19 cellular contexts compared by ENCODE assay signal in the genomic region with DNA sequence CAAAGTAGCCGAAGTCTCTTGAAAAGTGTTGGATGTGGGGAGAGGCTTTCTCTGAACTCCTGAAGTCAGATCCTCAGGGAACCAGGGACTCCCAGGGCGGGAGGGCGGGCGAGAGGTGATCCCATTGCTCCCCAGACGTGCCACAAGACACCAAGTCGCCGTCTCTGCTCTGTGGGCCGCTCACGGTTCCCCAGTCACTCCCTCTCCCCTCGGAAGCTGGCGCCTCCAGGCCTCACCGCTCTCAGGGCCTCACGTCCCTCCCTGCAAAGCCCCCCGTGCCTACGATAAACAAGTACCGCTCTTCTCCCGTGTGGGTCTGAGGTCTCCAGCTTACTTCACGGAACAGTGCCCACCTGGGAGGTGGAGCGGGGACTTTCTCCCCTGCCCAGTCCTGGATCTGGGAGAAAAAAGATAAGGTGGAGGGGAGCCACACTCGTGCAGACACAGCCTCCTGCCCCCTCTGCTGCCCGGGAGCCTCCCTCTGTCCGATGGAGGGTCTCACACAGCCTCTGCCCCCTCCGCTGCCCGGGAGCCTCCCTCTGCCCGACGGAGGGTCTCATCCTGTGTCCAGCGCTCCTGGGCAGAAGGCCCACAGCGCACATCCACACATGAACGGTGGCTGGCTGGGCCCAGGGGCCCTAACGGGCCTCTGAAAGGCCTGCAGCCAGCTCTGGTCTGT. TPM values are rescaled to one million over a fixed set of nuclear protein-coding genes. Genes with fewer than 3 reads are reported as not detected.
A peak's percentile ranks its signal among the peaks of the same experiment; 100 is the strongest.
DNase-seq lines count a peak whose midpoint lies in the region; ATAC-seq, FAIRE-seq and TF ChIP-seq lines count a peak whose summit lies in the region.
"Had no signal": no experiment of that assay in that cellular context is flagged by ENCODE, and none has a peak within 500 bp of the region (broad histone marks: within the 10 kb centered on the region; RNA-seq: fewer than 3 reads in every experiment).

No MANE protein-coding gene starts in this region.

- H3K4me3 Mint-ChIP-seq in endothelial cell (ENCODE audit: unreplicated experiment): no peak overlapping the region

- no TSS peak for BruUV-seq in HepG2 (replicated peaks; lab: Mats Ljungman, UMichigan)

- H3K36me3 Mint-ChIP-seq in endothelial cell (ENCODE audit: low read depth, unreplicated experiment): peaks cover 30% of the 10 kb centered on the region

- POLR2A ChIA-PET in HepG2 (lab: Yijun Ruan, JAX): no interaction called here

- no peak overlapping the region for H2AFZ ChIP-seq in HepG2 (ENCODE audit: low read length)

- H4K20me1 ChIP-seq in HepG2 (ENCODE audit: insufficient read depth, low read length): no peaks in the 10 kb centered on the region

- peak overlapping the region; percentile 48 for H3K27ac Mint-ChIP-seq in endothelial cell (ENCODE audit: unreplicated experiment)

- no peak overlapping the region; a peak in 1 of 6 replicates for H3K4me3 ChIP-seq in HepG2 (replicated peaks in 1 of 3; ENCODE audit: insufficient read depth in 1 of 3, low read depth in 2 of 3, low read length in 3 of 3)
- no peak overlapping the region for H3K4me3 ChIP-seq in right lobe of liver
- no peak overlapping the region for H3K4me3 ChIP-seq in pancreas
- no peak overlapping the region for H3K4me3 ChIP-seq in vagina
- no peak overlapping the region for H3K4me3 ChIP-seq in thyroid gland (replicated peaks in 1 of 3)

- H3K4me2 ChIP-seq in HepG2 (ENCODE audit: low read depth, low read length): no peak overlapping the region

- no peak overlapping the region for H3K9ac ChIP-seq in HepG2 (ENCODE audit: insufficient read depth, low read depth, low read length)

- peaks cover 38% of the 10 kb centered on the region for H3K27me3 Mint-ChIP-seq in endothelial cell (ENCODE audit: unreplicated experiment)

- H3K79me2 ChIP-seq in HepG2 (ENCODE audit: insufficient read depth, low read length): no peaks in the 10 kb centered on the region

- DNase-seq in HepG2 (ENCODE audit: low spot score) (no peak), right lobe of liver (no peak), endothelial cell (ENCODE audit: low spot score) (no peak), pancreas (peak in 2 of 6 donors; percentile 56 to 59), vagina (ENCODE audit: extremely low spot score in 2 of 2) (no peak), DMS53 treated with DMSO at 0.1 percent for 48 hours (lab: John Stamatoyannopoulos, UW; ENCODE audit: unreplicated experiment) (no peak), NCI-H1092 treated with DMSO at 0.1 percent for 48 hours (lab: John Stamatoyannopoulos, UW) (no peak), thyroid gland (no peak)
- DNase-seq: ACHN, DND-41, H7, HFFc6, NCI-H1436, NCI-H1930, NCI-H345, NCI-H526, PC-3 had no signal

- H3K36me3 ChIP-seq in HepG2 (replicated peaks in 1 of 2; ENCODE audit: control insufficient read depth in 1 of 2, insufficient read depth in 2 of 2, low read length in 2 of 2) (no peaks in the 10 kb centered on the region), right lobe of liver (no peaks in the 10 kb centered on the region), pancreas (no peaks in the 10 kb centered on the region), vagina (no peaks in the 10 kb centered on the region), thyroid gland (no peaks in the 10 kb centered on the region)

- TF ChIP-seq POLR2A in HepG2 (IDR thresholded peaks at IDR 0.05; ENCODE audit: insufficient read depth in 1 of 2, low read depth in 2 of 2, low read length in 2 of 2) (no peak), right lobe of liver (IDR thresholded peaks at IDR 0.05) (no peak), vagina (IDR thresholded peaks at IDR 0.05) (no peak), thyroid gland (IDR thresholded peaks at IDR 0.05) (no peak)

- H3K9me3 Mint-ChIP-seq in endothelial cell (ENCODE audit: unreplicated experiment): peaks cover under 1% of the 10 kb centered on the region

- H3K9me3 ChIP-seq in HepG2 (ENCODE audit: low read length) (peaks cover 9% of the 10 kb centered on the region), right lobe of liver (no peaks in the 10 kb centered on the region), pancreas (no peaks in the 10 kb centered on the region), vagina (no peaks in the 10 kb centered on the region), thyroid gland (no peaks in the 10 kb centered on the region)

- peak; percentile 8 for ATAC-seq in HepG2
- ATAC-seq in right lobe of liver: no peak
- ATAC-seq in pancreas: no peak
- ATAC-seq: PC-3 had no signal

- TF ChIP-seq CTCF in HepG2 (CRISPR knock-in tag; IDR thresholded peaks at IDR 0.05) (no peak), right lobe of liver (IDR thresholded peaks at IDR 0.05) (no peak), endothelial cell (IDR thresholded peaks at IDR 0.05; ENCODE audit: unreplicated experiment) (no peak), pancreas (IDR thresholded peaks at IDR 0.05) (no peak), vagina (IDR thresholded peaks at IDR 0.05) (no peak), thyroid gland (IDR thresholded peaks at IDR 0.05) (no peak)

- FAIRE-seq in HepG2 (lab: Jason Lieb, UNC) (no peak), pancreas (lab: Jason Lieb, UNC) (no peak)

- CTCF ChIA-PET in HepG2 (lab: Yijun Ruan, JAX; ENCODE audit: low intra/inter-chr PET ratio, low total read pairs): no interaction called here

- peaks cover 26% of the 10 kb centered on the region for H3K4me1 Mint-ChIP-seq in endothelial cell (ENCODE audit: unreplicated experiment)

- in situ Hi-C loops in HepG2 (cut with HindIII; ENCODE audit: extremely low pct_ligation_motif_present, low pct_unique_long_range_greater_than_20kb): no loop called here

- H3K27ac ChIP-seq in HepG2 (ENCODE audit: extremely low read length, insufficient read depth, low read length) (no peak overlapping the region), right lobe of liver (no peak overlapping the region), pancreas (peak overlapping the region; percentile 60 to 74 (median 64)), vagina (peak overlapping the region; percentile 6), thyroid gland (no peak overlapping the region)
- H3K27ac ChIP-seq: C4-2B had no signal

- H3K27me3 ChIP-seq in HepG2 (ENCODE audit: control insufficient read depth in 1 of 2, insufficient read depth in 2 of 2, low read length in 2 of 2) (peaks cover 4 to 21% of the 10 kb centered on the region in 2 experiments; a peak in 3 of 5 replicates), right lobe of liver (no peaks in the 10 kb centered on the region), pancreas (no peaks in the 10 kb centered on the region), vagina (no peaks in the 10 kb centered on the region), thyroid gland (no peaks in the 10 kb centered on the region)

- intact Hi-C loops in HepG2 (cut with micrococcal nuclease; ENCODE audit: unreplicated experiment) (no loop called here), right lobe of liver (cut with DNase I) (loop anchor here in 1 of 2 donors (10.0 kb wide), 1 partner anchor 92 kb away; no protein-coding TSS in a partner anchor), pancreas (cut with DNase I) (loop anchor here in 1 of 3 donors (10.0 kb wide), 1 partner anchor 132 kb away; no protein-coding TSS in a partner anchor), vagina (cut with DNase I) (loop anchor here (5.0 kb wide), 1 partner anchor 414 kb away; no protein-coding TSS in a partner anchor), thyroid gland (cut with DNase I) (no loop called here)

- H3K4me1 ChIP-seq in HepG2 (ENCODE audit: insufficient read depth, low read length) (peaks cover 12% of the 10 kb centered on the region; the same call in 1 of the 2 replicates), right lobe of liver (peaks cover 0 to 2% (median 0%) of the 10 kb centered on the region in 4 donors), pancreas (peaks cover 0 to 5% (median 4%) of the 10 kb centered on the region in 3 donors), vagina (peaks cover 20% of the 10 kb centered on the region), thyroid gland (peaks cover 14 to 32% of the 10 kb centered on the region in 2 donors)

- TF ChIP-seq RAD21 in HepG2 (CRISPR knock-in tag; IDR thresholded peaks at IDR 0.05): no peak

- TF ChIP-seq EP300 in HepG2 (IDR thresholded peaks at IDR 0.05; ENCODE audit: low read depth in 2 of 2, low read length in 2 of 2) (no peak), HepG2 (CRISPR knock-in tag; IDR thresholded peaks at IDR 0.05; ENCODE audit: borderline replicate concordance) (no peak)

- 52% methylated on average over 13 of the region's 30 CpGs for WGBS in HepG2 (ENCODE audit: low lambda C conversion rate)
- WGBS in right lobe of liver (ENCODE audit: insufficient coverage, low coverage, low lambda C conversion rate, missing lambda C conversion rate): 68% methylated on average over 8 of the region's 30 CpGs
- 64 to 70% methylated on average over 30 of the region's 30 CpGs for WGBS in pancreas, 2 donors
- WGBS in thyroid gland, 2 donors: 69 to 76% methylated on average over 20 to 23 of the region's 30 CpGs

RNA-seq across cellular contexts. Expression of a gene that starts 50.7 kb away (rescaled TPM):
- total RNA-seq in HepG2 (2016; rRNA removed; fragmentation: Illumina TruSeq; extraction: Trizol): 0.09 and 0.11 TPM in 2 replicates
- total RNA-seq in HepG2 (2016; cell fraction: cytosol; rRNA removed; fragmentation: Illumina TruSeq; extraction: Trizol; ENCODE audit: low read depth): 0.09 TPM in 1 of 2 replicates, not detected in the other
- 0.09 TPM in 1 of 2 replicates, not detected in the other for total RNA-seq in HepG2 (2016; cell fraction: insoluble cytoplasmic fraction; rRNA removed; fragmentation: Illumina TruSeq; extraction: Trizol)
- 0.19 and 0.21 TPM in 2 replicates for total RNA-seq in HepG2 (2016; cell fraction: membrane; rRNA removed; fragmentation: Illumina TruSeq; extraction: Trizol)
- total RNA-seq in HepG2 (2016; cell fraction: nucleus; rRNA removed; fragmentation: Illumina TruSeq; extraction: Trizol): 0.28 TPM in 1 of 2 replicates, not detected in the other
- 0.21 and 0.24 TPM in 2 replicates for polyA plus RNA-seq in HepG2 (2011; rRNA removed)
- 0.14 and 0.34 TPM in 2 replicates for polyA plus RNA-seq in HepG2 (2011; cell fraction: cytosol; rRNA removed)
- 0.57 and 0.93 TPM in 2 replicates for polyA plus RNA-seq in HepG2 (2011; cell fraction: nucleus; rRNA removed)
- 0.13 and 0.23 TPM in 2 replicates for polyA plus RNA-seq in HepG2 (2012)
- polyA plus RNA-seq in HepG2 (2016; cell fraction: cytosol; fragmentation: Illumina TruSeq; extraction: Trizol; ENCODE audit: low read depth): 0.05 and 0.14 TPM in 2 replicates
- polyA plus RNA-seq in HepG2 (2016; cell fraction: insoluble cytoplasmic fraction; fragmentation: Illumina TruSeq; extraction: Trizol; ENCODE audit: low read depth): 0.09 and 0.13 TPM in 2 replicates
- 0.15 and 0.21 TPM in 2 replicates for polyA plus RNA-seq in HepG2 (2016; cell fraction: membrane; fragmentation: Illumina TruSeq; extraction: Trizol; ENCODE audit: low read depth)
- polyA plus RNA-seq in HepG2 (2016; cell fraction: nucleus; fragmentation: Illumina TruSeq; extraction: Trizol; ENCODE audit: insufficient read depth, low read depth): 0.52 and 0.59 TPM in 2 replicates
- 0.16 and 5.7 TPM in 2 replicates for polyA minus RNA-seq in HepG2 (2011; rRNA and poly(A)+ RNA removed; ENCODE audit: low replicate concordance)
- polyA minus RNA-seq in HepG2 (2011; cell fraction: cytosol; rRNA and poly(A)+ RNA removed): not detected in 2 replicates
- 0.13 TPM in 1 of 2 replicates, not detected in the other for polyA minus RNA-seq in HepG2 (2011; cell fraction: nucleus; rRNA and poly(A)+ RNA removed)
- total RNA-seq in right lobe of liver: 10 to 100 TPM; 11.9 to 48.5 (median 27.2) TPM
- total RNA-seq in endothelial cell (ENCODE audit: unreplicated experiment): 19.8 TPM
- 10 to 100 TPM; 24.3 to 68.8 (median 38.6) TPM for total RNA-seq in pancreas
- 100 to 1,000 TPM in 1 of 2 donors, 10 to 100 TPM in 1; 98.0 to 124 TPM for polyA plus RNA-seq in pancreas
- total RNA-seq in vagina: 215 TPM
- 100 to 1,000 TPM; 145 to 197 (median 173) TPM for total RNA-seq in thyroid gland

RNA-seq across cellular contexts. Expression of a gene that starts 54.2 kb away (rescaled TPM):
- total RNA-seq in HepG2 (2016; rRNA removed; fragmentation: Illumina TruSeq; extraction: Trizol): 0.03 TPM in 1 of 2 replicates, not detected in the other
- total RNA-seq in HepG2 (2016; cell fraction: cytosol; rRNA removed; fragmentation: Illumina TruSeq; extraction: Trizol; ENCODE audit: low read depth): not detected in 2 replicates
- total RNA-seq in HepG2 (2016; cell fraction: insoluble cytoplasmic fraction; rRNA removed; fragmentation: Illumina TruSeq; extraction: Trizol): not detected in 2 replicates
- total RNA-seq in HepG2 (2016; cell fraction: membrane; rRNA removed; fragmentation: Illumina TruSeq; extraction: Trizol): not detected in 2 replicates
- total RNA-seq in HepG2 (2016; cell fraction: nucleus; rRNA removed; fragmentation: Illumina TruSeq; extraction: Trizol): not detected in 2 replicates
- 0.01 TPM in 1 of 2 replicates, not detected in the other for polyA plus RNA-seq in HepG2 (2011; rRNA removed)
- polyA plus RNA-seq in HepG2 (2011; cell fraction: cytosol; rRNA removed): 0.01 and 0.12 TPM in 2 replicates
- 0.02 and 0.03 TPM in 2 replicates for polyA plus RNA-seq in HepG2 (2011; cell fraction: nucleus; rRNA removed)
- 0.11 TPM in 1 of 2 replicates, not detected in the other for polyA plus RNA-seq in HepG2 (2012)
- polyA plus RNA-seq in HepG2 (2016; cell fraction: cytosol; fragmentation: Illumina TruSeq; extraction: Trizol; ENCODE audit: low read depth): not detected in 2 replicates
- polyA plus RNA-seq in HepG2 (2016; cell fraction: insoluble cytoplasmic fraction; fragmentation: Illumina TruSeq; extraction: Trizol; ENCODE audit: low read depth): not detected in 2 replicates
- polyA plus RNA-seq in HepG2 (2016; cell fraction: membrane; fragmentation: Illumina TruSeq; extraction: Trizol; ENCODE audit: low read depth): not detected in 2 replicates
- polyA plus RNA-seq in HepG2 (2016; cell fraction: nucleus; fragmentation: Illumina TruSeq; extraction: Trizol; ENCODE audit: insufficient read depth, low read depth): not detected in 2 replicates
- not detected in 2 replicates for polyA minus RNA-seq in HepG2 (2011; rRNA and poly(A)+ RNA removed; ENCODE audit: low replicate concordance)
- not detected in 2 replicates for polyA minus RNA-seq in HepG2 (2011; cell fraction: cytosol; rRNA and poly(A)+ RNA removed)
- polyA minus RNA-seq in HepG2 (2011; cell fraction: nucleus; rRNA and poly(A)+ RNA removed): 0.12 and 0.13 TPM in 2 replicates
- total RNA-seq in right lobe of liver: 10 to 100 TPM in 1 of 6 experiments, 1 to 10 TPM in 5; 2.5 to 10.4 (median 6.2) TPM
- 321 TPM for total RNA-seq in endothelial cell (ENCODE audit: unreplicated experiment)
- 1 to 10 TPM; 1.8 to 8.1 (median 3.5) TPM for total RNA-seq in pancreas
- polyA plus RNA-seq in pancreas: 10 to 100 TPM; 13.6 to 17.9 TPM
- total RNA-seq in vagina: 6.4 TPM
- total RNA-seq in thyroid gland: 1 to 10 TPM; 6.1 to 9.2 (median 8.3) TPM
- total RNA-seq: G401 had no signal

Comparison
In these comparisons a context has a peak if more than half of its experiments do, and no peak if none do; other contexts are left out.
1. RNA of a gene that starts 50.7 kb away (total RNA-seq): 215 TPM in vagina (single experiment), 145 to 197 TPM in thyroid gland, 24.3 to 68.8 TPM in pancreas, 11.9 to 48.5 TPM in right lobe of liver and 19.8 TPM in endothelial cell (single experiment); 0.09 to 0.28 TPM in HepG2; every median in the first group is over 10 times any median in the second.
2. H3K27ac ChIP-seq: peak in pancreas (4 of 4) and vagina (single experiment); none in HepG2 (single experiment), right lobe of liver (0 of 3) and thyroid gland (0 of 3).
3. RNA of a gene that starts 54.2 kb away (total RNA-seq): 321 TPM in endothelial cell (single experiment); 6.1 to 9.2 TPM in thyroid gland, 2.5 to 10.4 TPM in right lobe of liver, 6.4 TPM in vagina (single experiment), 1.8 to 8.1 TPM in pancreas and 0.03 TPM in HepG2; every median in the first group is over 10 times any median in the second.